ENCODE assay signal across 15 cellular contexts in genomic region chrX:2794336-2794735, GRCh38. TPM values are rescaled to one million over a fixed set of nuclear protein-coding genes. Genes with fewer than 3 reads are reported as not detected.
DNase-seq lines count a peak whose midpoint lies in the region; ATAC-seq and TF ChIP-seq lines count a peak whose summit lies in the region.
"Had no signal": no experiment of that assay in that cellular context is flagged by ENCODE, and none has a peak within 500 bp of the region (broad histone marks: within the 10 kb centered on the region; RNA-seq: fewer than 3 reads in every experiment).

No MANE protein-coding gene starts in this region.

- dilution Hi-C loops in IMR-90 (cut with HindIII; ENCODE audit: low sequenced_read_pairs, unreplicated experiment) = no loop called here

- no peak overlapping the region for H3K56ac ChIP-seq in IMR-90 (ENCODE audit: extremely low read depth, insufficient read depth, low read length)

- H3K9me1 ChIP-seq in IMR-90 (ENCODE audit: insufficient read depth, low read length) = no peaks in the 10 kb centered on the region

- H3K27me3 Mint-ChIP-seq in endodermal cell (ENCODE audit: insufficient read depth) = no peaks in the 10 kb centered on the region

- H3K4me1 Mint-ChIP-seq in endodermal cell = peaks cover 38% of the 10 kb centered on the region
- H3K4me1 Mint-ChIP-seq: CD4-positive, alpha-beta memory T cell had no signal

- H2AK5ac ChIP-seq in IMR-90 (ENCODE audit: low read depth, low read length) = no peak overlapping the region
- H2AK5ac ChIP-seq in neuronal stem cell (ENCODE audit: low read depth, low read length) = no peak overlapping the region

- POLR2A ChIA-PET in IMR-90 (lab: Charles Lee; ENCODE audit: unreplicated experiment) = no interaction called here

- H3K79me1 ChIP-seq in IMR-90 (ENCODE audit: low read depth in 1 of 2, low read length in 2 of 2) (no peaks in the 10 kb centered on the region), neuronal stem cell (ENCODE audit: low read depth, low read length) (no peaks in the 10 kb centered on the region)

- H2BK20ac ChIP-seq in IMR-90 (ENCODE audit: low read depth, low read length) = no peak overlapping the region

- H3K9ac ChIP-seq in IMR-90 (ENCODE audit: low read depth, low read length) (no peak overlapping the region), endodermal cell (ENCODE audit: extremely low read depth, low read length, poor library complexity, severe bottlenecking) (no peak overlapping the region), neuronal stem cell (ENCODE audit: low read depth, low read length, poor library complexity) (no peak overlapping the region)

- no peak overlapping the region for H4K91ac ChIP-seq in IMR-90 (ENCODE audit: insufficient read depth, low read depth, low read length)
- H4K91ac ChIP-seq in neuronal stem cell (ENCODE audit: low read depth, low read length, poor library complexity) = no peak overlapping the region

- no peaks in the 10 kb centered on the region for H3K36me3 Mint-ChIP-seq in endodermal cell (ENCODE audit: low read depth)

- H3K9me3 ChIP-seq in IMR-90 (ENCODE audit: control insufficient read depth, insufficient read depth, low read length) (no peaks in the 10 kb centered on the region), endodermal cell (ENCODE audit: control insufficient read depth, low read length) (no peaks in the 10 kb centered on the region), neuronal stem cell (replicated peaks in 1 of 2; ENCODE audit: control insufficient read depth in 2 of 2, insufficient read depth in 1 of 2, low read depth in 1 of 2, low read length in 2 of 2) (no peaks in the 10 kb centered on the region)
- H3K9me3 ChIP-seq: Caco-2 had no signal

- H3K18ac ChIP-seq in IMR-90 (ENCODE audit: low read depth, low read length) (no peak overlapping the region), neuronal stem cell (ENCODE audit: low read length) (no peak overlapping the region)

- H3K27ac ChIP-seq in IMR-90 (ENCODE audit: insufficient read depth, low read length) = no peak overlapping the region
- no peak overlapping the region for H3K27ac ChIP-seq in endodermal cell (ENCODE audit: low read depth, low read length)
- H3K27ac ChIP-seq in neuronal stem cell (replicated peaks; ENCODE audit: low read length) = no peak overlapping the region

- TF ChIP-seq RAD21 in IMR-90 (IDR thresholded peaks at IDR 0.05; ENCODE audit: low read length) = no peak

- H3K14ac ChIP-seq in IMR-90 (replicated peaks; ENCODE audit: low read depth, low read length) (no peak overlapping the region), neuronal stem cell (ENCODE audit: low read length) (no peak overlapping the region)

- H3K4me3 ChIP-seq in IMR-90 (ENCODE audit: insufficient read depth, low read depth, low read length) = no peak overlapping the region
- H3K4me3 ChIP-seq in endodermal cell (ENCODE audit: low read length) = no peak overlapping the region
- no peak overlapping the region for H3K4me3 ChIP-seq in neuronal stem cell (ENCODE audit: low read length in 2 of 2)

- no peak overlapping the region for H2AK9ac ChIP-seq in IMR-90 (replicated peaks; ENCODE audit: low read depth, low read length, poor library complexity)

- H4K20me1 ChIP-seq in IMR-90 (ENCODE audit: insufficient read depth, low read length) = no peaks in the 10 kb centered on the region

- no peak overlapping the region for H3K27ac Mint-ChIP-seq in endodermal cell
- H3K27ac Mint-ChIP-seq: CD4-positive, alpha-beta memory T cell; HFFc6 had no signal

- peaks cover 10% of the 10 kb centered on the region for H3K27me3 ChIP-seq in IMR-90 (ENCODE audit: control insufficient read depth, insufficient read depth, low read length)
- H3K27me3 ChIP-seq in endodermal cell (ENCODE audit: control insufficient read depth, insufficient read depth, low read length, poor library complexity, severe bottlenecking) = no peaks in the 10 kb centered on the region
- no peaks in the 10 kb centered on the region for H3K27me3 ChIP-seq in neuronal stem cell (ENCODE audit: control insufficient read depth in 3 of 3, insufficient read depth in 3 of 3, low read depth in 1 of 3, low read length in 3 of 3)

- CTCF ChIA-PET in IMR-90 (lab: Yijun Ruan, JAX) = no interaction called here

- no peak overlapping the region for H2BK5ac ChIP-seq in IMR-90 (ENCODE audit: low read depth, low read length, poor library complexity, severe bottlenecking)
- no peak overlapping the region for H2BK5ac ChIP-seq in neuronal stem cell (ENCODE audit: low read length)

- BruUV-seq in IMR-90 (replicated peaks; lab: Mats Ljungman, UMichigan) = no TSS peak

- no peaks in the 10 kb centered on the region for H3K9me3 Mint-ChIP-seq in endodermal cell
- H3K9me3 Mint-ChIP-seq: H9, HFFc6 had no signal

- in situ Hi-C loops in IMR-90 (cut with MboI; ENCODE audit: low sequenced_read_pairs) = no loop called here

- H4K8ac ChIP-seq in IMR-90 (ENCODE audit: low read depth in 2 of 2, low read length in 2 of 2) (no peak overlapping the region), neuronal stem cell (ENCODE audit: low read depth, low read length) (peak overlapping the region; percentile 43)

- H3K4ac ChIP-seq in IMR-90 (ENCODE audit: low read depth, low read length) = no peak overlapping the region
- H3K4ac ChIP-seq in neuronal stem cell (ENCODE audit: low read length) = no peak overlapping the region

- 80% methylated on average over 18 of the region's 19 CpGs; no CpG with 5 or more reads in 1 of the 2 experiments for WGBS in IMR-90 (ENCODE audit: extremely low coverage in 2 of 2, insufficient read length in 1 of 2), 2 experiments
- WGBS in endodermal cell (ENCODE audit: insufficient coverage in 1 of 2, insufficient read length in 1 of 2), 2 experiments = 98 to 100% methylated on average over 4 to 19 of the region's 19 CpGs
- WGBS in neuronal stem cell (ENCODE audit: extremely low coverage in 2 of 2, insufficient read length in 2 of 2, insufficient replicate concordance in 1 of 2), 2 donors = no CpG with 5 or more reads among the region's 19 CpGs

- no peak overlapping the region for H3K23ac ChIP-seq in IMR-90 (ENCODE audit: low read depth, low read length)
- H3K23ac ChIP-seq in neuronal stem cell (ENCODE audit: low read depth, low read length, poor library complexity) = no peak overlapping the region

- H3K4me3 Mint-ChIP-seq in endodermal cell = no peak overlapping the region
- H3K4me3 Mint-ChIP-seq: CD4-positive, alpha-beta memory T cell; HFFc6 had no signal

- H2BK12ac ChIP-seq in neuronal stem cell (ENCODE audit: low read length) = no peak overlapping the region

- H3K4me1 ChIP-seq in IMR-90 (ENCODE audit: control insufficient read depth, insufficient read depth, low read length) (no peaks in the 10 kb centered on the region), endodermal cell (ENCODE audit: control insufficient read depth, insufficient read depth, low read length) (no peaks in the 10 kb centered on the region), neuronal stem cell (ENCODE audit: control insufficient read depth in 2 of 2, insufficient read depth in 1 of 2, low read depth in 1 of 2, low read length in 2 of 2) (no peaks in the 10 kb centered on the region)
- H3K4me1 ChIP-seq: Caco-2 had no signal

- H2AFZ ChIP-seq in IMR-90 (replicated peaks; ENCODE audit: low read length, poor library complexity) = peak overlapping the region; percentile 43
- no peak overlapping the region for H2AFZ ChIP-seq in neuronal stem cell (ENCODE audit: low read length)

- TF ChIP-seq POLR2A in IMR-90 (IDR thresholded peaks at IDR 0.05; ENCODE audit: low read depth, low read length) = no peak

- H2BK15ac ChIP-seq in IMR-90 (ENCODE audit: low read depth, low read length) (no peak overlapping the region), neuronal stem cell (ENCODE audit: low read length) (no peak overlapping the region)

- H3K36me3 ChIP-seq in IMR-90 (ENCODE audit: control insufficient read depth, insufficient read depth, low read length) (no peaks in the 10 kb centered on the region), endodermal cell (ENCODE audit: control insufficient read depth, insufficient read depth, low read length) (no peaks in the 10 kb centered on the region), neuronal stem cell (replicated peaks in 1 of 2; ENCODE audit: control insufficient read depth in 2 of 2, insufficient read depth in 2 of 2, low read length in 2 of 2) (no peaks in the 10 kb centered on the region)

- H3K4me2 ChIP-seq in IMR-90 (ENCODE audit: low read depth, low read length) (no peak overlapping the region), neuronal stem cell (ENCODE audit: insufficient read depth, low read length, poor library complexity, severe bottlenecking) (no peak overlapping the region)

- no peak for DNase-seq in IMR-90
- DNase-seq in endodermal cell = peak; percentile 51
- no peak for DNase-seq in neuronal stem cell (ENCODE audit: low spot score)
- no peak for DNase-seq in T1000 (lab: John Stamatoyannopoulos, UW)
- no peak for DNase-seq in T-helper 2 cell
- no peak for DNase-seq in activated CD4-positive, alpha-beta T cell treated with anti-CD3 and anti-CD28 coated beads, Interleukin-2, amount 50 U/mL, for 48 hours
- DNase-seq: C1 segment of cervical spinal cord; Caco-2; CD4-positive, alpha-beta memory T cell; DMS153; DND-41; HFFc6 had no signal

- no peak for ATAC-seq in IMR-90 (ENCODE audit: low read depth)
- ATAC-seq: HCT116 had no signal

- intact Hi-C loops in IMR-90 (cut with micrococcal nuclease) = no loop called here

- H2BK120ac ChIP-seq in IMR-90 (ENCODE audit: low read depth, low read length) (no peak overlapping the region), neuronal stem cell (ENCODE audit: low read depth, low read length) (no peak overlapping the region)

- no peak overlapping the region for H4K5ac ChIP-seq in IMR-90 (ENCODE audit: low read depth, low read length)

- TF ChIP-seq CTCF in IMR-90 (conservative IDR thresholded peaks at IDR 0.05; ENCODE audit: low read depth, low read length) = no peak
- no peak for TF ChIP-seq CTCF in endodermal cell (conservative IDR thresholded peaks at IDR 0.05)

TF ChIP-seq in IMR-90, 13 proteins besides CTCF, POLR2A, EP300 and RAD21 (continues in another document):
- no peak for TF ChIP-seq FOS (IDR thresholded peaks at IDR 0.05; ENCODE audit: low read depth, low read length)

RNA-seq across cellular contexts. Expression of gene GYG2, which starts 34.4 kb away (rescaled TPM):
- total RNA-seq in IMR-90 (2012; rRNA removed) = 9.2 and 13.1 TPM in 2 replicates
- polyA plus RNA-seq in IMR-90 (2012; rRNA removed) = 8.2 and 9.6 TPM in 2 replicates
- polyA plus RNA-seq in IMR-90 (2012; cell fraction: cytosol; rRNA removed) = 9.0 and 10.4 TPM in 2 replicates
- polyA plus RNA-seq in IMR-90 (2012; cell fraction: nucleus; rRNA removed; ENCODE audit: low replicate concordance) = 5.2 and 6.8 TPM in 2 replicates
- 100 to 1,000 TPM in 1 of 2 donors, 10 to 100 TPM in 1; 52.6 to 108 TPM for total RNA-seq in endodermal cell
- polyA plus RNA-seq in endodermal cell (2013, experiment 1 of 2) = 32.2 TPM
- polyA plus RNA-seq in endodermal cell (2013, experiment 2 of 2) = 35.8 TPM
- 37.5 TPM for polyA plus RNA-seq in neuronal stem cell (2013, experiment 1 of 2)
- polyA plus RNA-seq in neuronal stem cell (2013, experiment 2 of 2) = 34.3 TPM
- total RNA-seq: CD4-positive, alpha-beta memory T cell had no signal
- polyA plus RNA-seq: CD4-positive, alpha-beta memory T cell had no signal

RNA-seq across cellular contexts. Expression of gene XG, which starts 42.5 kb away (rescaled TPM):
- total RNA-seq in IMR-90 (2012; rRNA removed) (under 0.01 TPM in 1 of 2 replicates, not detected in the other), endodermal cell (1 to 10 TPM; 1.1 to 1.3 TPM)
- not detected in 2 replicates for polyA plus RNA-seq in IMR-90 (2012; rRNA removed)
- polyA plus RNA-seq in IMR-90 (2012; cell fraction: cytosol; rRNA removed) = 0.01 and 0.13 TPM in 2 replicates
- polyA plus RNA-seq in IMR-90 (2012; cell fraction: nucleus; rRNA removed; ENCODE audit: low replicate concordance) = 0.02 TPM in 1 of 2 replicates, not detected in the other
- polyA plus RNA-seq in endodermal cell (2013, experiment 1 of 2) = not detected
- polyA plus RNA-seq in endodermal cell (2013, experiment 2 of 2) = not detected
- polyA plus RNA-seq in neuronal stem cell (2013, experiment 1 of 2) = not detected
- 0.03 TPM for polyA plus RNA-seq in neuronal stem cell (2013, experiment 2 of 2)
- total RNA-seq: A172 had no signal
- polyA plus RNA-seq: CD4-positive, alpha-beta memory T cell had no signal
